In the genomic region with DNA sequence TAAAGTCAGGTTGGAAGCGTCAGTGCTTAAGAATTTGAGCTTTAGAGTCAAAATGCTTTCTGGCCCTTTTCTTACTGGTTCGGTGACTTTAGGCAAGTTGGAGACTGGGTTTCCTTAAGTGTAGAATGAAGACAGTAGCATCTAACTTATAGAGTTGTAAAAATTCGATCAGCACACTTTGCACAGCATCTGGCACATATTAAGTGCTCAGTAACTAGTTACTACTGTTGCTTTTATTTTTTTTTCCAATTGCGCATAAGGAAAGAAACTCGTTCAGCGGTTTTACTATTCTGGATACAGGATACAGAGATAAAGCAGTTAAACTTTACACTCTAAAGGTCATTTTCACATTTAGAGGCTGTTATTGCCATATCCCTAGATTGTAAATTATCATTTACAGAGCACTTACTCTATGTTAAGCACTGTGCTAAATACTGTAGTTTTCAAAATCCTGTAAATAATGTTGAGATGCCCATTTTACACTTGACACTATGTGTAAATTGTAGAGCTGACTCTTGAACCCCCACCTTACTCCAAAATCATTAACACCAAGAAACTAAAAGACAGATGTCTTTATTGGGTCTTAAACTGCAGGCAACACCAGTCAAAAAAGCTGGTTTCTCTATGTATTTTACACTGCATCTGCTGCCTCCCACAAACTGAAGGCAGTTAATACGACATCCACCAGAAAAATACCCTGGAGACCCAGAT, we compare ENCODE assay signal across 8 cellular contexts. TPM values are rescaled to one million over a fixed set of nuclear protein-coding genes. Genes with fewer than 3 reads are reported as not detected.
DNase-seq lines count a peak whose midpoint lies in the region; ATAC-seq and TF ChIP-seq lines count a peak whose summit lies in the region.

No MANE protein-coding gene starts in this region.

- no peak for TF ChIP-seq CTCF in astrocyte of the cerebellum (IDR thresholded peaks at IDR 0.05; ENCODE audit: low read depth, low read length, missing control alignments)
- TF ChIP-seq CTCF in lower lobe of right lung (IDR thresholded peaks at IDR 0.05), result no peak

- in situ Hi-C loops in astrocyte of the cerebellum (cut with HindIII; ENCODE audit: low sequenced_read_pairs), result no loop called here

- peak overlapping the region; percentile 98 for H3K4me3 ChIP-seq in astrocyte of the cerebellum (ENCODE audit: low read depth, low read length)
- peak overlapping the region; percentile 82 for H3K4me3 ChIP-seq in lower lobe of right lung
- H3K4me3 ChIP-seq in urinary bladder (ENCODE audit: low read depth, low read length), result peak overlapping the region; percentile 85

- 15% methylated on average over 7 of the region's 7 CpGs for WGBS in urinary bladder

- H3K4me1 ChIP-seq in lower lobe of right lung (peaks cover 28% of the 10 kb centered on the region), urinary bladder (ENCODE audit: insufficient read depth) (no peaks in the 10 kb centered on the region)

- H3K4me3 Mint-ChIP-seq in activated naive CD4-positive, alpha-beta T cell treated with anti-CD3 and anti-CD28 coated beads, Interleukin-2, amount 50 U/mL, for 24 hours, result peak overlapping the region; percentile 97

- intact Hi-C loops in lower lobe of right lung (cut with DNase I), result no loop called here

- H3K9me3 Mint-ChIP-seq in activated naive CD4-positive, alpha-beta T cell treated with anti-CD3 and anti-CD28 coated beads, Interleukin-2, amount 50 U/mL, for 24 hours, result no peaks in the 10 kb centered on the region

- peaks cover 15% of the 10 kb centered on the region for H3K36me3 Mint-ChIP-seq in activated naive CD4-positive, alpha-beta T cell treated with anti-CD3 and anti-CD28 coated beads, Interleukin-2, amount 50 U/mL, for 24 hours

- no peak for DNase-seq in activated naive CD4-positive, alpha-beta T cell (lab: John Stamatoyannopoulos, UW)
- DNase-seq in astrocyte of the cerebellum (ENCODE audit: low read depth), result no peak
- no peak for DNase-seq in lower lobe of right lung
- DNase-seq in retina, result no peak
- no peak for DNase-seq in NK-92 (lab: John Stamatoyannopoulos, UW; ENCODE audit: unreplicated experiment)
- DNase-seq in activated effector memory CD4-positive, alpha-beta T cell treated with Interleukin-2 at 50 U/mL for 16 hours, result no peak

- peaks cover 52% of the 10 kb centered on the region for H3K36me3 ChIP-seq in lower lobe of right lung
- peaks cover 3% of the 10 kb centered on the region for H3K36me3 ChIP-seq in urinary bladder (ENCODE audit: insufficient read depth)

- H3K27ac Mint-ChIP-seq in activated naive CD4-positive, alpha-beta T cell treated with anti-CD3 and anti-CD28 coated beads, Interleukin-2, amount 50 U/mL, for 24 hours, result peak overlapping the region; percentile 92

- no peaks in the 10 kb centered on the region for H3K9me3 ChIP-seq in lower lobe of right lung

- no peak for ATAC-seq in lower lobe of right lung

- H3K27me3 ChIP-seq in lower lobe of right lung (ENCODE audit: low read depth), result no peaks in the 10 kb centered on the region

- peak overlapping the region; percentile 93 for H3K27ac ChIP-seq in lower lobe of right lung
- H3K27ac ChIP-seq in urinary bladder (ENCODE audit: low read depth), result no peak overlapping the region

- H3K27me3 Mint-ChIP-seq in activated naive CD4-positive, alpha-beta T cell treated with anti-CD3 and anti-CD28 coated beads, Interleukin-2, amount 50 U/mL, for 24 hours, result no peaks in the 10 kb centered on the region

- peaks cover 59% of the 10 kb centered on the region for H3K4me1 Mint-ChIP-seq in activated naive CD4-positive, alpha-beta T cell treated with anti-CD3 and anti-CD28 coated beads, Interleukin-2, amount 50 U/mL, for 24 hours

RNA-seq across cellular contexts. Expression of a gene that starts 0.9 kb away (rescaled TPM):
- total RNA-seq in lower lobe of right lung, result 81.7 TPM
- 78.8 TPM for total RNA-seq in urinary bladder
- polyA plus RNA-seq in urinary bladder, result 252 TPM

RNA-seq across cellular contexts. Expression of a gene that starts 0.9 kb away (rescaled TPM):
- total RNA-seq in lower lobe of right lung (22.2 TPM), urinary bladder (16.9 TPM)
- polyA plus RNA-seq in urinary bladder, result 33.4 TPM

RNA-seq across cellular contexts. Expression of a gene that starts 35.4 kb away (rescaled TPM):
- total RNA-seq in lower lobe of right lung, result 154 TPM
- total RNA-seq in urinary bladder, result 87.9 TPM
- 161 TPM for polyA plus RNA-seq in urinary bladder

RNA-seq across cellular contexts. Expression of a gene that starts 35.4 kb away (rescaled TPM):
- 70.5 TPM for total RNA-seq in lower lobe of right lung
- 64.8 TPM for total RNA-seq in urinary bladder
- 25.5 TPM for polyA plus RNA-seq in urinary bladder

RNA-seq across cellular contexts. Expression of a gene that starts 42.0 kb away (rescaled TPM):
- total RNA-seq in lower lobe of right lung (299 TPM), urinary bladder (645 TPM)
- 183 TPM for polyA plus RNA-seq in urinary bladder
